1 cellular context compared by ENCODE assay signal in genomic region chr20:40489886-40490285, GRCh38.
TF ChIP-seq lines count a peak whose summit lies in the region.

No MANE protein-coding gene starts in this region.

TF ChIP-seq in GM23338, 12 proteins besides CTCF, POLR2A, EP300 and RAD21 (continued from another document):
- TF ChIP-seq ZNF462 (CRISPR knock-in tag; IDR thresholded peaks at IDR 0.05) (no peak), POLR2AphosphoS5 (IDR thresholded peaks at IDR 0.05; ENCODE audit: low read depth) (no peak), NANOG (IDR thresholded peaks at IDR 0.05; ENCODE audit: borderline replicate concordance) (no peak), ZNF331 (CRISPR knock-in tag; IDR thresholded peaks at IDR 0.05; ENCODE audit: low read depth) (no peak)
